Comparison of ENCODE assay signal across 1 cellular context in genomic region chr5:77775773-77776605, GRCh38.
TF ChIP-seq lines count a peak whose summit lies in the region.

TBCA (minus strand) TSS chr5:77776339; CDS start chr5:77776257, 82 bp downstream.

TF ChIP-seq in HepG2, 621 proteins besides CTCF, POLR2A, EP300 and RAD21 (continued from another document and continues in another):
- no peak for TF ChIP-seq ZBTB40 (IDR thresholded peaks at IDR 0.05)
- peak; percentile 85 for TF ChIP-seq ZBTB40 (CRISPR knock-in tag; IDR thresholded peaks at IDR 0.05)
- 0 out of 2 replicates have a peak, but pooled peaks have one; percentile 72 for TF ChIP-seq ZBED4 (CRISPR knock-in tag; IDR thresholded peaks at IDR 0.05; ENCODE audit: borderline replicate concordance)
- peak; percentile 44; the same call in 1 of the 2 replicates for TF ChIP-seq ZNF780A (CRISPR knock-in tag; IDR thresholded peaks at IDR 0.05)
- TF ChIP-seq CHD2 (IDR thresholded peaks at IDR 0.05; ENCODE audit: low read depth, low read length): peak; percentile 38; the same call in 1 of the 2 replicates
- TF ChIP-seq DR1 (CRISPR knock-in tag; IDR thresholded peaks at IDR 0.05): peak; percentile 55; the same call in 1 of the 2 replicates
- no peak for TF ChIP-seq ARNTL (CRISPR knock-in tag; IDR thresholded peaks at IDR 0.05)
- TF ChIP-seq DMTF1 (CRISPR knock-in tag; IDR thresholded peaks at IDR 0.05): peak; percentile 71; the same call in 1 of the 2 replicates
- TF ChIP-seq ZNF468 (CRISPR knock-in tag; IDR thresholded peaks at IDR 0.05): no peak
- TF ChIP-seq ZNF430 (CRISPR knock-in tag; IDR thresholded peaks at IDR 0.05): peak; percentile 24; the same call in 1 of the 2 replicates
- peak; percentile 94 for TF ChIP-seq ZNF883 (CRISPR knock-in tag; IDR thresholded peaks at IDR 0.05; ENCODE audit: not compliant biosample characterization)
- no peak for TF ChIP-seq RAD51 (IDR thresholded peaks at IDR 0.05; ENCODE audit: borderline replicate concordance)
- TF ChIP-seq RBM22 (optimal IDR thresholded peaks at IDR 0.05; ENCODE audit: low read length): no peak
- TF ChIP-seq ZNF609 (CRISPR knock-in tag; IDR thresholded peaks at IDR 0.05; ENCODE audit: borderline replicate concordance): no peak
- TF ChIP-seq ZNF770 (CRISPR knock-in tag; IDR thresholded peaks at IDR 0.05): peak; percentile 74; the same call in 1 of the 2 replicates
- peak; percentile 13; the same call in 1 of the 2 replicates for TF ChIP-seq ZNF263 (CRISPR knock-in tag; IDR thresholded peaks at IDR 0.05)
- TF ChIP-seq NFIC (IDR thresholded peaks at IDR 0.05; ENCODE audit: low read length): no peak
- peak; percentile 96; the same call in 1 of the 2 replicates for TF ChIP-seq ZNF558 (CRISPR knock-in tag; IDR thresholded peaks at IDR 0.05; ENCODE audit: borderline replicate concordance)
- no peak for TF ChIP-seq ZNF646 (CRISPR knock-in tag; IDR thresholded peaks at IDR 0.05)
